Comparison of ENCODE assay signal across 8 cellular contexts in the genomic region with DNA sequence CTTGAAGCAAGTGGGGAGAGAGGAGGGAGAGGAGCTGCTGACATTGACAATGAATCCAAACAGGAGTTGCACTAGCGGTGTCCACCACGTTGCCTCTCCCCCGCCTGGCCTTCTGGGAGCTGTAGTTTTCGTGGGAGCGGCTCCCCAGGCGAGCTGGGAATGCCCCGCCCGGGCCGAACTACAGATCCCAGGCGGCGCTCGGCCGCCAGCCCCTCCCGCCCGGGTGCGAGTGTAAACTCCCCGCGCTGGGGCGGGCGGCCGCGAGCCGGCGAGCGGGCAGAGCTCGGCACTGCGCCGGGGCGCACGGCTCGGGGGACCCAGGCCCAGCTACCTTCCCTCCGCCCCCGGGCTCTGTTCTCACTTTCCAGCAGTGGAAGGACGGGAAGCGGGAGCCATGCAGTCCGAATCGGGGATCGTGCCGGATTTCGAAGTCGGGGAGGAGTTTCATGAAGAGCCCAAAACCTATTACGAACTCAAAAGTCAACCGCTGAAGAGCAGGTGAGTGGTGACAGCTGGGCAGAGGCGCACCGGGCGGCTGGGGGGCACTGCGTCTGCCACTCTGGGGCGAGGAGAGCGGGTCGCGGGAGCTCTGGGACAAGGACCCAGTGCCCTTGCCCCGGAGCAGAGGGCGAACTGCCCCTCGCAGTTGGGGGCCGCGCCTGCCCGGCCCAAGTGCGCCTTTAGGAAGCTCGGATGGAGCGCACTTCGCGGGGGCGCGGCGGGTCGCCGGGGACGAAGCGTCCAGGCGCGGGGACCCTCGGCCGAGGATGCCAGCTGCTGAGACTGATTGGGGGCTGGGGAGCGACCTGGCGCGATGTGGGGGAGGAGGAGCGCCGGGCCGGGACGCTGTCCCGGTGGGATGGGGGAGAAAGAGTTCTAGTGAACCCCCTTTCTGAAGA. TPM values are rescaled to one million over a fixed set of nuclear protein-coding genes. Genes with fewer than 3 reads are reported as not detected.
DNase-seq lines count a peak whose midpoint lies in the region; ATAC-seq and TF ChIP-seq lines count a peak whose summit lies in the region.

A gene with protein sequence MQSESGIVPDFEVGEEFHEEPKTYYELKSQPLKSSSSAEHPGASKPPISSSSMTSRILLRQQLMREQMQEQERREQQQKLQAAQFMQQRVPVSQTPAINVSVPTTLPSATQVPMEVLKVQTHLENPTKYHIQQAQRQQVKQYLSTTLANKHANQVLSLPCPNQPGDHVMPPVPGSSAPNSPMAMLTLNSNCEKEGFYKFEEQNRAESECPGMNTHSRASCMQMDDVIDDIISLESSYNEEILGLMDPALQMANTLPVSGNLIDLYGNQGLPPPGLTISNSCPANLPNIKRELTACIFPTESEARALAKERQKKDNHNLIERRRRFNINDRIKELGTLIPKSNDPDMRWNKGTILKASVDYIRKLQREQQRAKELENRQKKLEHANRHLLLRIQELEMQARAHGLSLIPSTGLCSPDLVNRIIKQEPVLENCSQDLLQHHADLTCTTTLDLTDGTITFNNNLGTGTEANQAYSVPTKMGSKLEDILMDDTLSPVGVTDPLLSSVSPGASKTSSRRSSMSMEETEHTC (plus strand): TSS at position 261 of the 899 bp plus-strand sequence. CDS start 134 bp downstream, at position 395.

- H3K4me3 Mint-ChIP-seq in activated naive CD4-positive, alpha-beta T cell treated with anti-CD3 and anti-CD28 coated beads, Interleukin-2, amount 10 ng/mL, durations not matched to agents 7 days and 5 days = peak within 1 kb of the TSS; percentile 46
- peak within 1 kb of the TSS in 1 of 2 donors; percentile 33 for H3K4me3 Mint-ChIP-seq in effector memory CD8-positive, alpha-beta T cell

- no peak within 1 kb of the TSS for H3K27ac Mint-ChIP-seq in activated naive CD4-positive, alpha-beta T cell treated with anti-CD3 and anti-CD28 coated beads, Interleukin-2, amount 10 ng/mL, durations not matched to agents 7 days and 5 days
- H3K27ac Mint-ChIP-seq in effector memory CD8-positive, alpha-beta T cell = no peak within 1 kb of the TSS

- H3K27me3 Mint-ChIP-seq in activated naive CD4-positive, alpha-beta T cell treated with anti-CD3 and anti-CD28 coated beads, Interleukin-2, amount 10 ng/mL, durations not matched to agents 7 days and 5 days = peaks cover 53% of the 10 kb centered on the region
- H3K27me3 Mint-ChIP-seq in effector memory CD8-positive, alpha-beta T cell = peaks cover 33 to 57% of the 10 kb centered on the region in 2 donors

- intact Hi-C loops in lower leg skin (cut with DNase I; ENCODE audit: low total_unique reads) = no loop called here

- DNase-seq in activated naive CD4-positive, alpha-beta T cell treated with anti-CD3 and anti-CD28 coated beads, Interleukin-2, amount 10 ng/mL, durations not matched to agents 7 days and 5 days = peak; percentile 29
- DNase-seq in activated naive CD4-positive, alpha-beta T cell treated with Interleukin-2 at 50 U/mL for 16 hours = no peak
- DNase-seq in NCI-H128 (lab: John Stamatoyannopoulos, UW; ENCODE audit: unreplicated experiment) (peak; percentile 42), SW480 (ENCODE audit: low spot score) (peak; percentile 90), lower leg skin (ENCODE audit: low spot score in 2 of 2) (peak; percentile 92 to 98)
- DNase-seq in effector memory CD8-positive, alpha-beta T cell = no peak
- peak; percentile 13 to 35 (median 18) for DNase-seq in stimulated activated CD4-positive, alpha-beta T cell treated with anti-CD3 and anti-CD28 coated beads, TNF-alpha, amount 100 ng/mL, for 48 hours (ENCODE audit: low read depth in 3 of 3)

- TF ChIP-seq CTCF in lower leg skin (IDR thresholded peaks at IDR 0.05) = no peak

- no peak for TF ChIP-seq POLR2A in lower leg skin (IDR thresholded peaks at IDR 0.05)

- H3K36me3 Mint-ChIP-seq in activated naive CD4-positive, alpha-beta T cell treated with anti-CD3 and anti-CD28 coated beads, Interleukin-2, amount 10 ng/mL, durations not matched to agents 7 days and 5 days = no peaks in the 10 kb centered on the region
- H3K36me3 Mint-ChIP-seq in effector memory CD8-positive, alpha-beta T cell (ENCODE audit: insufficient read depth) = no peaks in the 10 kb centered on the region

- peak within 1 kb of the TSS; percentile 61 for H3K4me3 ChIP-seq in lower leg skin (ENCODE audit: low read depth, poor library complexity, severe bottlenecking)

- CTCF ChIA-PET in activated naive CD4-positive, alpha-beta T cell treated with anti-CD3 and anti-CD28 coated beads, Interleukin-2, amount 10 ng/mL, durations not matched to agents 7 days and 5 days (lab: Charles Lee) = no interaction called here

- WGBS in lower leg skin, 2 donors = 0 to 1% methylated on average over 31 to 71 of the region's 81 CpGs

- no peaks in the 10 kb centered on the region for H3K9me3 Mint-ChIP-seq in activated naive CD4-positive, alpha-beta T cell treated with anti-CD3 and anti-CD28 coated beads, Interleukin-2, amount 10 ng/mL, durations not matched to agents 7 days and 5 days
- peaks cover 0 to 7% of the 10 kb centered on the region in 2 donors for H3K9me3 Mint-ChIP-seq in effector memory CD8-positive, alpha-beta T cell

- no peaks in the 10 kb centered on the region for H3K4me1 Mint-ChIP-seq in activated naive CD4-positive, alpha-beta T cell treated with anti-CD3 and anti-CD28 coated beads, Interleukin-2, amount 10 ng/mL, durations not matched to agents 7 days and 5 days
- no peaks in the 10 kb centered on the region for H3K4me1 Mint-ChIP-seq in effector memory CD8-positive, alpha-beta T cell (ENCODE audit: low read depth in 2 of 2)

- peak; percentile 95 for ATAC-seq in HG02763 (IDR thresholded peaks at IDR 0.05; ENCODE audit: unreplicated experiment)
- ATAC-seq in effector memory CD8-positive, alpha-beta T cell (replicated peaks) = peak; percentile 35

RNA-seq across cellular contexts. Expression of the gene that starts here (rescaled TPM):
- 10 to 100 TPM; 12.9 to 22.9 (median 17.1) TPM for total RNA-seq in lower leg skin

Comparison
In these comparisons a context has a peak if more than half of its experiments do, and no peak if none do; other contexts are left out.
1. DNase-seq: peak in activated naive CD4-positive, alpha-beta T cell treated with anti-CD3 and anti-CD28 coated beads, Interleukin-2, amount 10 ng/mL, durations not matched to agents 7 days and 5 days (single experiment), NCI-H128 (single experiment), SW480 (single experiment), lower leg skin (2 of 2) and stimulated activated CD4-positive, alpha-beta T cell treated with anti-CD3 and anti-CD28 coated beads, TNF-alpha, amount 100 ng/mL, for 48 hours (3 of 3); none in activated naive CD4-positive, alpha-beta T cell treated with Interleukin-2 at 50 U/mL for 16 hours (single experiment) and effector memory CD8-positive, alpha-beta T cell (0 of 3).